8 cellular contexts compared by ENCODE assay signal in genomic region chr1:53238197-53239155, GRCh38. TPM values are rescaled to one million over a fixed set of nuclear protein-coding genes. Genes with fewer than 3 reads are reported as not detected.
DNase-seq lines count a peak whose midpoint lies in the region; ATAC-seq lines count a peak whose summit lies in the region.

Gene MAGOH (minus strand): TSS chr1:53238518. CDS start chr1:53238448, 70 bp downstream.

- H3K4me3 Mint-ChIP-seq in effector memory CD8-positive, alpha-beta T cell, result peak within 1 kb of the TSS; percentile 99
- H3K4me3 Mint-ChIP-seq in memory B cell, result peak within 1 kb of the TSS; percentile 99

- DNase-seq in COLO668 (lab: John Stamatoyannopoulos, UW; ENCODE audit: unreplicated experiment) (peak; percentile 98), HT1080 (ENCODE audit: low read depth) (peak; percentile 94), NOMO-1 treated with DMSO at 0.1 percent for 48 hours (lab: John Stamatoyannopoulos, UW; ENCODE audit: unreplicated experiment) (peak; percentile 94), memory B cell (ENCODE audit: low spot score in 2 of 2) (peak; percentile 90 to 98)
- DNase-seq in activated CD8-positive, alpha-beta memory T cell treated with anti-CD3 and anti-CD28 coated beads for 4 hours (ENCODE audit: low read depth in 2 of 2), result peak; percentile 89 to 90
- peak; percentile 95 to 98 (median 97) for DNase-seq in effector memory CD8-positive, alpha-beta T cell
- peak; percentile 88 for DNase-seq in stimulated activated CD8-positive, alpha-beta memory T cell treated with anti-CD3 and anti-CD28 coated beads, Interleukin-12 subunit alpha, Interleukin-12 subunit beta, amount 100 ng/mL, for 24 hours (ENCODE audit: extremely low read depth)

- H3K36me3 Mint-ChIP-seq in effector memory CD8-positive, alpha-beta T cell (ENCODE audit: insufficient read depth), result peaks cover 32% of the 10 kb centered on the region
- peaks cover 11% of the 10 kb centered on the region for H3K36me3 Mint-ChIP-seq in memory B cell

- no peaks in the 10 kb centered on the region for H3K27me3 Mint-ChIP-seq in effector memory CD8-positive, alpha-beta T cell
- no peaks in the 10 kb centered on the region for H3K27me3 Mint-ChIP-seq in memory B cell

- ATAC-seq in GM21360 (IDR thresholded peaks at IDR 0.05; ENCODE audit: unreplicated experiment) (peak; percentile 93), memory B cell (ENCODE audit: low read depth) (peak; percentile 98)
- ATAC-seq in effector memory CD8-positive, alpha-beta T cell (replicated peaks), result peak; percentile 99

- H3K4me1 Mint-ChIP-seq in effector memory CD8-positive, alpha-beta T cell (ENCODE audit: low read depth in 2 of 2), result peaks cover 24 to 28% of the 10 kb centered on the region in 2 donors
- H3K4me1 Mint-ChIP-seq in memory B cell, result peaks cover 20% of the 10 kb centered on the region

- no peaks in the 10 kb centered on the region for H3K9me3 Mint-ChIP-seq in effector memory CD8-positive, alpha-beta T cell
- no peaks in the 10 kb centered on the region for H3K9me3 Mint-ChIP-seq in memory B cell

- peak within 1 kb of the TSS; percentile 99 to 100 for H3K27ac Mint-ChIP-seq in effector memory CD8-positive, alpha-beta T cell
- H3K27ac Mint-ChIP-seq in memory B cell, result peak within 1 kb of the TSS; percentile 98

RNA-seq across cellular contexts. Expression of gene MAGOH, which starts in this region (rescaled TPM):
- total RNA-seq in HT1080 (2014; rRNA removed; shearing (Covaris generic)), result 67.0 and 129 TPM in 2 replicates
- 97.9 and 111 TPM in 2 replicates for polyA plus RNA-seq in HT1080 (2015; cell fraction: cytosol; rRNA removed)
- 40.6 and 44.3 TPM in 2 replicates for polyA plus RNA-seq in HT1080 (2015; cell fraction: nucleus; rRNA removed)

Comparison
In these comparisons a context has a peak if more than half of its experiments do, and no peak if none do; other contexts are left out.
1. Peak in every context shown above with its lines: DNase-seq and ATAC-seq.